ENCODE assay signal across 8 cellular contexts in the genomic region with DNA sequence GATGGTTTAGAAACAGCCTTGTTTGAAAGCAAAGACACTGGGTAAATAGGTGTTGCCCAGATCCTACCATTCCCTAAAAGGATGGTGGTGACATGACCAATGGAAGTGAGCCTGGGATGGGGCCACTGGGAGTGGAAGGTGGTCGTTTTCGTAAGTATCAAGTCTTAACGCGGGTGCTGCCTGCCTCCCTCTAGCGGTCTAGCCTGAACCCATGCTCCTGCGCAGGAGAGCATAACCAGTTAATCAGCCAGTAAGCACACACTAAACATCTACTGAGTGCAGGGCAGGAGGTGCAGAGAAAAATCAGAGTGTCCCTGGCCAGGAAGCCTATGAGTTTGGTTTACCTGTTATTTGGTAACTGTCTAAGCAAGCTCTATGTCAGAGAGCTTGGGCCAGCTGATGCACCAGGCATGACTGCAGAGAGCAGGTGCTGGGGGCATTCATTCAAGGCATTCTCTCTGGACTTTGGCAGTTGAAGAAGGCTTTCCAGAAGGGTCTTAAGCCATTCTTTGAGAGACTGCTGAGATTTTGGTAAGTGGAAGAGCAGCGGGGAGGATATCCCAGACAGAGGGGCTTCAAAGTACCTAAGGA. TPM values are rescaled to one million over a fixed set of nuclear protein-coding genes. Genes with fewer than 3 reads are reported as not detected.
DNase-seq lines count a peak whose midpoint lies in the region; ATAC-seq, FAIRE-seq and TF ChIP-seq lines count a peak whose summit lies in the region.

No MANE protein-coding gene starts in this region.

- H3K27ac Mint-ChIP-seq in brain, result peak overlapping the region in 1 of 5 experiments; percentile 7

- DNase-seq in D721Med (ENCODE audit: insufficient read length, low spot score) (no peak), Kasumi-1 (lab: John Stamatoyannopoulos, UW) (peak; percentile 68 to 75), left lobe of liver (ENCODE audit: low spot score) (no peak), SW 1271 (lab: John Stamatoyannopoulos, UW) (no peak), NCI-H226 (no peak)

- peaks cover 8% of the 10 kb centered on the region for H3K4me1 Mint-ChIP-seq in brain

- no peaks in the 10 kb centered on the region for H3K9me3 Mint-ChIP-seq in brain

- ATAC-seq in left lobe of liver (peak; percentile 63), GM21381 (IDR thresholded peaks at IDR 0.05; ENCODE audit: unreplicated experiment) (no peak), GM19463 (IDR thresholded peaks at IDR 0.05; ENCODE audit: unreplicated experiment) (no peak)

- H3K27me3 Mint-ChIP-seq in brain, result peaks cover 4% of the 10 kb centered on the region

- no peak for FAIRE-seq in D721Med (lab: Jason Lieb, UNC)

- no peak overlapping the region for H3K4me3 Mint-ChIP-seq in brain

- peak; percentile 53 for TF ChIP-seq CTCF in D721Med (IDR thresholded peaks at IDR 0.05; ENCODE audit: insufficient read depth, missing control alignments)
- peak; percentile 33 to 70 for TF ChIP-seq CTCF in brain (conservative IDR thresholded peaks at IDR 0.05)

- no peaks in the 10 kb centered on the region for H3K36me3 Mint-ChIP-seq in brain

RNA-seq across cellular contexts. Expression of gene GARIN1A, which starts 0.9 kb away (rescaled TPM):
- polyA plus RNA-seq in brain (ENCODE audit: insufficient read depth, low read depth, low replicate concordance), result not detected
- 0.38 TPM for total RNA-seq in left lobe of liver

Comparison
In these comparisons a context has a peak if more than half of its experiments do, and no peak if none do; other contexts are left out.
1. DNase-seq: peak in Kasumi-1 (2 of 2); none in D721Med (single experiment), left lobe of liver (single experiment), SW 1271 (0 of 2) and NCI-H226 (single experiment).